Comparison of ENCODE assay signal across 1 cellular context in genomic region chr9:120098584-120098983, GRCh38.
TF ChIP-seq lines count a peak whose summit lies in the region.

No MANE protein-coding gene starts in this region.

TF ChIP-seq in GM23338, 12 proteins besides CTCF, POLR2A, EP300 and RAD21:
- TF ChIP-seq ZNF462 (CRISPR knock-in tag; IDR thresholded peaks at IDR 0.05) (no peak), NANOG (IDR thresholded peaks at IDR 0.05; ENCODE audit: borderline replicate concordance) (no peak), JUNB (IDR thresholded peaks at IDR 0.05; ENCODE audit: unreplicated experiment) (no peak), ETS1 (IDR thresholded peaks at IDR 0.05) (no peak), EZH2 (IDR thresholded peaks at IDR 0.05; ENCODE audit: low read depth, unreplicated experiment) (no peak), REST (IDR thresholded peaks at IDR 0.05; ENCODE audit: unreplicated experiment) (no peak), ZNF114 (CRISPR knock-in tag; IDR thresholded peaks at IDR 0.05) (no peak), EZH2phosphoT487 (IDR thresholded peaks at IDR 0.05; ENCODE audit: unreplicated experiment) (no peak), ZNF331 (CRISPR knock-in tag; IDR thresholded peaks at IDR 0.05; ENCODE audit: low read depth) (no peak), CREB1 (CRISPR knock-in tag; IDR thresholded peaks at IDR 0.05; ENCODE audit: low read depth) (no peak), POLR2AphosphoS5 (IDR thresholded peaks at IDR 0.05; ENCODE audit: low read depth) (no peak), STAT1 (IDR thresholded peaks at IDR 0.05; ENCODE audit: unreplicated experiment) (no peak)
